8 cellular contexts compared by ENCODE assay signal in genomic region chr14:35400707-35401421, GRCh38.
DNase-seq lines count a peak whose midpoint lies in the region; ATAC-seq and TF ChIP-seq lines count a peak whose summit lies in the region.

No MANE protein-coding gene starts in this region.

- DNase-seq in GM06990 (ENCODE audit: extremely low read depth, insufficient read length) (no peak), NCI-H2029 (lab: John Stamatoyannopoulos, UW) (no peak)
- peak; percentile 36 to 43 (median 41) for DNase-seq in effector memory CD8-positive, alpha-beta T cell

- peak overlapping the region in 19 of 21 experiments; percentile 35 to 100 (median 99) for H3K27ac ChIP-seq in skin epidermis

- H3K36me3 ChIP-seq in GM06990 (ENCODE audit: control insufficient read depth, insufficient read depth, low read length) = peaks cover 24% of the 10 kb centered on the region

- H3K36me3 Mint-ChIP-seq in effector memory CD8-positive, alpha-beta T cell (ENCODE audit: insufficient read depth) = peaks cover 78% of the 10 kb centered on the region

- H3K27ac Mint-ChIP-seq in effector memory CD8-positive, alpha-beta T cell = peak overlapping the region; percentile 99 to 100

- no peak for ATAC-seq in effector memory CD8-positive, alpha-beta T cell (replicated peaks)
- ATAC-seq in GM18873 (IDR thresholded peaks at IDR 0.05; ENCODE audit: low FRiP score, unreplicated experiment) (no peak), GM19467 (IDR thresholded peaks at IDR 0.05; ENCODE audit: unreplicated experiment) (no peak), GM21576 (IDR thresholded peaks at IDR 0.05; ENCODE audit: unreplicated experiment) (no peak)

- no peaks in the 10 kb centered on the region for H3K27me3 Mint-ChIP-seq in effector memory CD8-positive, alpha-beta T cell

- H3K4me1 Mint-ChIP-seq in effector memory CD8-positive, alpha-beta T cell (ENCODE audit: low read depth in 2 of 2) = peaks cover 50 to 52% of the 10 kb centered on the region in 2 donors

- no peaks in the 10 kb centered on the region for H3K27me3 ChIP-seq in GM06990 (replicated peaks; ENCODE audit: control insufficient read depth, insufficient read depth, low read length)

- H3K4me3 Mint-ChIP-seq in effector memory CD8-positive, alpha-beta T cell = peak overlapping the region; percentile 92 to 94

- H3K4me3 ChIP-seq in GM06990 (replicated peaks; ENCODE audit: low read depth, low read length) (peak overlapping the region; percentile 97), WI38 (ENCODE audit: low read depth, low read length) (peak overlapping the region; percentile 84), skin epidermis (peak overlapping the region; percentile 73 to 90 (median 83))

- no peaks in the 10 kb centered on the region for H3K9me3 Mint-ChIP-seq in effector memory CD8-positive, alpha-beta T cell

- TF ChIP-seq CTCF in GM06990 (IDR thresholded peaks at IDR 0.05; ENCODE audit: insufficient read depth, low read length, poor library complexity, severe bottlenecking) = no peak
- no peak for TF ChIP-seq CTCF in WI38 (IDR thresholded peaks at IDR 0.05; ENCODE audit: low read depth, low read length)

Comparison
In these comparisons a context has a peak if more than half of its experiments do, and no peak if none do; other contexts are left out.
1. DNase-seq: peak in effector memory CD8-positive, alpha-beta T cell (3 of 3); none in GM06990 (single experiment) and NCI-H2029 (single experiment).
2. Peak in every context shown above with its lines, with median percentiles within 50 percentile points of each other: H3K4me3 ChIP-seq.